20 cellular contexts compared by ENCODE assay signal in genomic region chr7:48269066-48269465, GRCh38.
"Had no signal": no experiment of that assay in that cellular context is flagged by ENCODE, and none has a peak within 500 bp of the region (broad histone marks: within the 10 kb centered on the region; RNA-seq: fewer than 3 reads in every experiment).

No MANE protein-coding gene starts in this region.

- H3K9me3 ChIP-seq: SK-N-SH had no signal

- H3K27ac ChIP-seq: RWPE1 had no signal

- H3K4me2 ChIP-seq: SK-N-SH had no signal

- H3K9ac ChIP-seq: SK-N-SH had no signal

- DNase-seq: Karpas-422, KG1, MM.1S, NCI-H1092 treated with DMSO at 0.1 percent for 48 hours, NCI-H1436, NCI-H187, NCI-H2029, NCI-H2081 treated with DMSO at 0.1 percent for 48 hours, NCI-H2171, NCI-H226, NCI-H446, NCI-H510A, NCI-H524 treated with DMSO at 0.1 percent for 48 hours, NCI-H69, NCI-H774, SHP77, SK-N-SH, SW 1271 had no signal

- ATAC-seq: Panc1 had no signal
